ENCODE assay signal across 9 cellular contexts in the genomic region with DNA sequence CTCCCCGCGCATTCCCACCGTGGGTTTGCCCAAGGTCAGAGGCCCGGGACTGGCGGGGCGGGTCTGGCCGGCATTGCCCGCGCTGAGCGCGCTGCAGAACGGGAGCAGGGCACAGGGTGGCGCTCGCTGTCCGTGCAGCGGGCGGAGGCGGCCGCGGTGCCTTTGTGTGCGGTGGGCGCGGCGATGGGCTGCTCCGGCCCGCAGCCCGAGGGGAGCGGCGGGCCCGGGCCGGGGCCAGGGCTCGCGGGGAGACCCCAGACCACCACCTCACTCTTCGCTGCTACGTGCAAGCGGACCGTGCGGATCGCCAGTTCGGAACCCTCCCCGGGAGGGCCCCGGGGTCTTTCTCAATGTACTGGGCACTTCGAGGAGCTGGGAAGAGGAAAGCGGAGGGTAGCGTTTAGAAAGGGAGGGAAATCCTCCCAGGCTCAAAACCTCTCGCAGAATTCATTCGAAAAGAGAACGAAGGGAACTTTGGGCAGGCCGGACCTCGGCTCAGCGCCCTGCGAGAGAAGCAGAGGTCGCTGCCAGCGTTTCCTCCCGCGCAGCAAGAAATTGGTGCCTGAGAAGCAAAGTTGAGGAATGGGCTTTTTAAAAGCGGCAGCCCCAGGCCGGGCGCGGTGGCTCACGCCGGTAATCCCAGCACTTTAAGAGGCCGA. TPM values are rescaled to one million over a fixed set of nuclear protein-coding genes. Genes with fewer than 3 reads are reported as not detected.
DNase-seq lines count a peak whose midpoint lies in the region; ATAC-seq and TF ChIP-seq lines count a peak whose summit lies in the region.
"Had no signal": no experiment of that assay in that cellular context is flagged by ENCODE, and none has a peak within 500 bp of the region (broad histone marks: within the 10 kb centered on the region; RNA-seq: fewer than 3 reads in every experiment).

No MANE protein-coding gene starts in this region.

- H3K36me3 ChIP-seq in naive thymus-derived CD4-positive, alpha-beta T cell (ENCODE audit: control insufficient read depth in 2 of 3, insufficient read depth in 3 of 3, low read length in 3 of 3), result no peaks in the 10 kb centered on the region
- H3K36me3 ChIP-seq: BLaER1 treated with 17β-estradiol and CSF1 and Interleukin-3, amounts not matched to agents 10 nM and 100 nM had no signal

- H3K27ac ChIP-seq in naive thymus-derived CD4-positive, alpha-beta T cell (ENCODE audit: low read depth, low read length), result no peak overlapping the region
- H3K27ac ChIP-seq: BLaER1 treated with 17β-estradiol and CSF1 and Interleukin-3, amounts not matched to agents 10 nM and 100 nM had no signal

- peaks cover 0 to 5% (median 0%) of the 10 kb centered on the region in 3 experiments for H3K9me3 ChIP-seq in naive thymus-derived CD4-positive, alpha-beta T cell (ENCODE audit: control insufficient read depth in 2 of 3, low read length in 3 of 3)

- no peaks in the 10 kb centered on the region for H3K36me3 Mint-ChIP-seq in endothelial cell (ENCODE audit: low read depth, unreplicated experiment)
- H3K36me3 Mint-ChIP-seq in naive thymus-derived CD4-positive, alpha-beta T cell, result peaks cover 0 to 23% (median 7%) of the 10 kb centered on the region in 5 donors

- peaks cover 8% of the 10 kb centered on the region for H3K27me3 Mint-ChIP-seq in endothelial cell (ENCODE audit: unreplicated experiment)
- H3K27me3 Mint-ChIP-seq in naive thymus-derived CD4-positive, alpha-beta T cell, result peaks cover 79 to 89% (median 87%) of the 10 kb centered on the region in 5 donors

- H3K4me3 Mint-ChIP-seq in endothelial cell (ENCODE audit: unreplicated experiment), result peak overlapping the region; percentile 86
- peak overlapping the region in 5 of 10 donors; percentile 9 to 91 (median 14) for H3K4me3 Mint-ChIP-seq in naive thymus-derived CD4-positive, alpha-beta T cell

- intact Hi-C loops in naive thymus-derived CD4-positive, alpha-beta T cell (cut with micrococcal nuclease), result loop anchor here in 1 of 2 donors (5.0 kb wide), 2 partner anchors 474 to 1224 kb away; no protein-coding TSS in a partner anchor

- no peak overlapping the region for H3K4me3 ChIP-seq in naive thymus-derived CD4-positive, alpha-beta T cell (ENCODE audit: low read length)

- H3K27me3 ChIP-seq in naive thymus-derived CD4-positive, alpha-beta T cell (ENCODE audit: control insufficient read depth in 2 of 2, insufficient read depth in 2 of 2, low read length in 2 of 2), result peaks cover 4 to 16% of the 10 kb centered on the region in 2 donors

- DNase-seq in NCI-H1092 treated with DMSO at 0.1 percent for 48 hours (lab: John Stamatoyannopoulos, UW) (peak; percentile 38), NCI-H1092 (lab: John Stamatoyannopoulos, UW) (no peak), NCI-H774 (lab: John Stamatoyannopoulos, UW) (peak; percentile 58), endothelial cell (ENCODE audit: low spot score) (peak; percentile 92), SIG-M5 treated with dmso at 0.1 percent for 504 hours (lab: John Stamatoyannopoulos, UW; ENCODE audit: unreplicated experiment) (no peak), SKM-1 (lab: John Stamatoyannopoulos, UW; ENCODE audit: unreplicated experiment) (no peak)
- DNase-seq in naive thymus-derived CD4-positive, alpha-beta T cell, result no peak

- CTCF ChIA-PET in naive thymus-derived CD4-positive, alpha-beta T cell (lab: Charles Lee), result no interaction called here

- H3K9me3 Mint-ChIP-seq in endothelial cell (ENCODE audit: unreplicated experiment), result no peaks in the 10 kb centered on the region
- H3K9me3 Mint-ChIP-seq in naive thymus-derived CD4-positive, alpha-beta T cell, result peaks cover 0 to 70% (median 24%) of the 10 kb centered on the region in 11 donors

- no peak overlapping the region for H3K27ac Mint-ChIP-seq in endothelial cell (ENCODE audit: unreplicated experiment)
- H3K27ac Mint-ChIP-seq in naive thymus-derived CD4-positive, alpha-beta T cell, result peak overlapping the region in 1 of 9 donors; percentile 11

- no peaks in the 10 kb centered on the region for H3K4me1 ChIP-seq in naive thymus-derived CD4-positive, alpha-beta T cell (ENCODE audit: control insufficient read depth in 2 of 2, insufficient read depth in 2 of 2, low read length in 2 of 2)
- H3K4me1 ChIP-seq: BLaER1 treated with 17β-estradiol and CSF1 and Interleukin-3, amounts not matched to agents 10 nM and 100 nM had no signal

- POLR2A ChIA-PET in naive thymus-derived CD4-positive, alpha-beta T cell (lab: Charles Lee), result no interaction called here

- peak; percentile 65 for TF ChIP-seq CTCF in endothelial cell (IDR thresholded peaks at IDR 0.05; ENCODE audit: unreplicated experiment)

- peak; percentile 78 for ATAC-seq in HG02571 (IDR thresholded peaks at IDR 0.05; ENCODE audit: unreplicated experiment)
- ATAC-seq in naive thymus-derived CD4-positive, alpha-beta T cell, result peak; percentile 53

- H3K4me1 Mint-ChIP-seq in endothelial cell (ENCODE audit: unreplicated experiment), result peaks cover 37% of the 10 kb centered on the region
- H3K4me1 Mint-ChIP-seq in naive thymus-derived CD4-positive, alpha-beta T cell, result peaks cover 8 to 18% (median 14%) of the 10 kb centered on the region in 7 donors

RNA-seq across cellular contexts. Expression of a gene that starts 8.5 kb away (rescaled TPM):
- total RNA-seq in endothelial cell (ENCODE audit: unreplicated experiment), result 0.82 TPM
- not detected for total RNA-seq in naive thymus-derived CD4-positive, alpha-beta T cell
- not detected for polyA plus RNA-seq in naive thymus-derived CD4-positive, alpha-beta T cell

Comparison
In these comparisons a context has a peak if more than half of its experiments do, and no peak if none do; other contexts are left out.
1. DNase-seq: peak in NCI-H1092 treated with DMSO at 0.1 percent for 48 hours (single experiment), NCI-H774 (single experiment) and endothelial cell (single experiment); none in NCI-H1092 (single experiment), naive thymus-derived CD4-positive, alpha-beta T cell (0 of 9), SIG-M5 treated with dmso at 0.1 percent for 504 hours (single experiment) and SKM-1 (single experiment).